Comparison of ENCODE assay signal across 24 cellular contexts in genomic region chr21:31945576-31945975, GRCh38.
A peak's percentile ranks its signal among the peaks of the same experiment; 100 is the strongest.
DNase-seq lines count a peak whose midpoint lies in the region; ATAC-seq and TF ChIP-seq lines count a peak whose summit lies in the region.
"Had no signal": no experiment of that assay in that cellular context is flagged by ENCODE, and none has a peak within 500 bp of the region (broad histone marks: within the 10 kb centered on the region; RNA-seq: fewer than 3 reads in every experiment).

No MANE protein-coding gene starts in this region.

- H3K9ac ChIP-seq in GM23248, result no peak overlapping the region

- peak; percentile 81 for DNase-seq in GM23248
- peak; percentile 69 for DNase-seq in astrocyte of the hippocampus (ENCODE audit: low read depth, low spot score)
- peak; percentile 67 for DNase-seq in left kidney (ENCODE audit: low read depth, low spot score)
- no peak for DNase-seq in type B pancreatic cell (ENCODE audit: extremely low spot score, unreplicated experiment)
- no peak for DNase-seq in NK-92 (lab: John Stamatoyannopoulos, UW; ENCODE audit: unreplicated experiment)
- no peak for DNase-seq in NCI-H1930 (lab: John Stamatoyannopoulos, UW)
- DNase-seq: activated CD4-positive, CD25-positive, alpha-beta regulatory T cell treated with anti-CD3 and anti-CD28 coated beads, Interleukin-2, amount 50 U/mL, for 72 hours; activated naive CD8-positive, alpha-beta T cell treated with anti-CD3 and anti-CD28 coated beads, Interleukin-2, amount 10 ng/mL, durations not matched to agents 7 days and 5 days; DMS153; heart left ventricle; immature natural killer cell; lower lobe of right lung; naive thymus-derived CD8-positive, alpha-beta T cell; NCI-H2081; NCI-H510A; psoas muscle had no signal

- 0 out of 2 replicates have a peak overlapping the region, but pooled peaks have one; percentile 24 for H3K27ac ChIP-seq in GM23248
- H3K27ac ChIP-seq: cardiac muscle cell, heart left ventricle, lower lobe of right lung, psoas muscle had no signal

- peaks cover 12% of the 10 kb centered on the region; the same call in 1 of the 2 replicates for H3F3A ChIP-seq in GM23248 (ENCODE audit: insufficient read depth)

- no peaks in the 10 kb centered on the region for H4K20me1 ChIP-seq in GM23248 (ENCODE audit: insufficient read depth)

- H3K27me3 ChIP-seq in GM23248 (replicated peaks; ENCODE audit: insufficient read depth), result no peaks in the 10 kb centered on the region
- H3K27me3 ChIP-seq: cardiac muscle cell, heart left ventricle had no signal

- H3K79me2 ChIP-seq in GM23248 (ENCODE audit: insufficient read depth), result no peaks in the 10 kb centered on the region

- peaks cover 6% of the 10 kb centered on the region; the same call in 1 of the 2 replicates for H3K4me1 ChIP-seq in GM23248 (ENCODE audit: insufficient read depth)
- H3K4me1 ChIP-seq: HAP-1, heart left ventricle, lower lobe of right lung, psoas muscle had no signal

- no peaks in the 10 kb centered on the region for H3K36me3 ChIP-seq in GM23248 (ENCODE audit: low read depth)
- H3K36me3 ChIP-seq: cardiac muscle cell, heart left ventricle, lower lobe of right lung had no signal

- in situ Hi-C loops in GM23248 (cut with MboI), result no loop called here

- H3K9me3 Mint-ChIP-seq in type B pancreatic cell, result no peaks in the 10 kb centered on the region
- H3K9me3 Mint-ChIP-seq: activated naive CD8-positive, alpha-beta T cell treated with anti-CD3 and anti-CD28 coated beads, Interleukin-2, amount 10 ng/mL, durations not matched to agents 7 days and 5 days; immature natural killer cell; T-helper 2 cell treated with Interferon-gamma antibody and Interleukin-4, amounts not matched to agents 5 μg/mL and 100 μg/mL, for 36 hours had no signal

- no peaks in the 10 kb centered on the region for H3K27me3 Mint-ChIP-seq in type B pancreatic cell

- peak overlapping the region; percentile 15 for H3K4me3 Mint-ChIP-seq in type B pancreatic cell
- H3K4me3 Mint-ChIP-seq: activated naive CD8-positive, alpha-beta T cell treated with anti-CD3 and anti-CD28 coated beads, Interleukin-2, amount 10 ng/mL, durations not matched to agents 7 days and 5 days; CD14-positive monocyte; immature natural killer cell; naive thymus-derived CD8-positive, alpha-beta T cell; T-helper 2 cell treated with Interferon-gamma antibody and Interleukin-4, amounts not matched to agents 5 μg/mL and 100 μg/mL, for 36 hours had no signal

- ATAC-seq in GM21723 (IDR thresholded peaks at IDR 0.05; ENCODE audit: unreplicated experiment), result no peak
- no peak for ATAC-seq in HG03342 (IDR thresholded peaks at IDR 0.05; ENCODE audit: unreplicated experiment)
- ATAC-seq: heart left ventricle; K562; lower lobe of right lung; naive thymus-derived CD8-positive, alpha-beta T cell; psoas muscle; Right ventricle myocardium inferior had no signal

- peaks cover 30% of the 10 kb centered on the region for H3K4me1 Mint-ChIP-seq in type B pancreatic cell (ENCODE audit: unreplicated experiment)
- H3K4me1 Mint-ChIP-seq: CD14-positive monocyte, immature natural killer cell had no signal

- WGBS in GM23248 (ENCODE audit: low coverage in 1 of 2, low lambda C conversion rate in 2 of 2, missing lambda C conversion rate in 2 of 2), 2 experiments, result 6 to 16% methylated on average over 4 of the region's 4 CpGs

- peak overlapping the region; percentile 37 for H3K4me2 ChIP-seq in GM23248 (ENCODE audit: unreplicated experiment)

- no peak overlapping the region for H3K27ac Mint-ChIP-seq in type B pancreatic cell
- H3K27ac Mint-ChIP-seq: activated naive CD8-positive, alpha-beta T cell treated with anti-CD3 and anti-CD28 coated beads, Interleukin-2, amount 10 ng/mL, durations not matched to agents 7 days and 5 days; CD14-positive monocyte; immature natural killer cell; T-helper 2 cell treated with Interferon-gamma antibody and Interleukin-4, amounts not matched to agents 5 μg/mL and 100 μg/mL, for 36 hours had no signal

- H3K9me2 ChIP-seq in GM23248 (ENCODE audit: insufficient read depth), result no peaks in the 10 kb centered on the region

- TF ChIP-seq CTCF in type B pancreatic cell (conservative IDR thresholded peaks at IDR 0.05), result no peak

- H2AFZ ChIP-seq in GM23248, result no peak overlapping the region

- peaks cover 42% of the 10 kb centered on the region for H3K36me3 Mint-ChIP-seq in type B pancreatic cell
- H3K36me3 Mint-ChIP-seq: CD14-positive monocyte; immature natural killer cell; naive thymus-derived CD8-positive, alpha-beta T cell had no signal

- H3K9me3 ChIP-seq in GM23248 (ENCODE audit: low read depth), result no peaks in the 10 kb centered on the region
- H3K9me3 ChIP-seq: HAP-1, heart left ventricle, lower lobe of right lung, psoas muscle had no signal

- no peak overlapping the region for H3K4me3 ChIP-seq in GM23248
- H3K4me3 ChIP-seq: cardiac muscle cell, HAP-1, heart left ventricle, K562, lower lobe of right lung, psoas muscle had no signal

Comparison
In these comparisons a context has a peak if more than half of its experiments do, and no peak if none do; other contexts are left out.
1. DNase-seq: peak in GM23248 (single experiment), astrocyte of the hippocampus (single experiment) and left kidney (single experiment); none in type B pancreatic cell (single experiment), NK-92 (single experiment) and NCI-H1930 (0 of 2).